ENCODE assay signal across 28 cellular contexts in genomic region chr19:39135701-39136100, GRCh38. TPM values are rescaled to one million over a fixed set of nuclear protein-coding genes. Genes with fewer than 3 reads are reported as not detected.
A peak's percentile ranks its signal among the peaks of the same experiment; 100 is the strongest.
DNase-seq lines count a peak whose midpoint lies in the region; ATAC-seq, FAIRE-seq and TF ChIP-seq lines count a peak whose summit lies in the region.
"Had no signal": no experiment of that assay in that cellular context is flagged by ENCODE, and none has a peak within 500 bp of the region (broad histone marks: within the 10 kb centered on the region; RNA-seq: fewer than 3 reads in every experiment).

No MANE protein-coding gene starts in this region.

- no peak overlapping the region for H2BK120ac ChIP-seq in H1 (replicated peaks; ENCODE audit: low read depth, low read length)

- H2BK5ac ChIP-seq in H1 (ENCODE audit: low read depth, low read length): peak overlapping the region; percentile 83

- H3K4ac ChIP-seq in H1 (replicated peaks; ENCODE audit: insufficient read length, low read depth, low read length): no peak overlapping the region

- H2AFZ ChIP-seq in GM23338 (no peak overlapping the region), H1 (ENCODE audit: low read length) (no peak overlapping the region)

- H3K9me3 Mint-ChIP-seq in GM23338 (no peaks in the 10 kb centered on the region), type B pancreatic cell (no peaks in the 10 kb centered on the region)
- H3K9me3 Mint-ChIP-seq: CD4-positive, alpha-beta T cell; HFFc6; IgD-negative memory B cell had no signal

- no peak for TF ChIP-seq POLR2A in H1 (IDR thresholded peaks at IDR 0.05; ENCODE audit: control extremely low read depth in 1 of 2, low read depth in 2 of 2, low read length in 2 of 2)

- H4K8ac ChIP-seq in H1 (ENCODE audit: extremely low read depth, insufficient read depth, low read length): no peak overlapping the region

- POLR2A ChIA-PET in H1 (lab: Charles Lee; ENCODE audit: partially characterized antibody): interaction anchor here (1.2 to 1.6 kb wide), 3 partner anchors 10 to 196 kb away, joined by 3 to 5 read pairs (median 4); partner anchors contain the start of gene PAK4

- no peaks in the 10 kb centered on the region for H3K36me3 Mint-ChIP-seq in GM23338 (ENCODE audit: low read depth)
- peaks cover 3% of the 10 kb centered on the region for H3K36me3 Mint-ChIP-seq in type B pancreatic cell

- TF ChIP-seq EP300 in H1 (IDR thresholded peaks at IDR 0.05; ENCODE audit: borderline replicate concordance in 1 of 2, low read depth in 2 of 2, low read length in 2 of 2): no peak

- no peaks in the 10 kb centered on the region; the same call in 1 of the 2 replicates for H3K23me2 ChIP-seq in H1 (ENCODE audit: low read depth, low read length)

- 0 out of 2 replicates have a peak overlapping the region, but pooled peaks have one; percentile 95 for H2BK15ac ChIP-seq in H1 (ENCODE audit: low read length)

- H4K91ac ChIP-seq in H1 (replicated peaks; ENCODE audit: insufficient read length, low read length): peak overlapping the region; percentile 78

- H3K4me1 Mint-ChIP-seq in GM23338 (peaks cover 92% of the 10 kb centered on the region), type B pancreatic cell (ENCODE audit: unreplicated experiment) (peaks cover 68% of the 10 kb centered on the region)

- H3K4me1 ChIP-seq in BLaER1: peaks cover 88% of the 10 kb centered on the region
- H3K4me1 ChIP-seq in GM23338 (ENCODE audit: insufficient read depth): peaks cover 76% of the 10 kb centered on the region
- peaks cover 20 to 62% (median 54%) of the 10 kb centered on the region in 4 experiments for H3K4me1 ChIP-seq in H1 (replicated peaks in 1 of 4; ENCODE audit: control insufficient read depth in 3 of 4, insufficient read depth in 4 of 4, low read length in 3 of 4)
- peaks cover 75% of the 10 kb centered on the region for H3K4me1 ChIP-seq in mucosa of stomach (ENCODE audit: control insufficient read depth, insufficient read depth, low read length)

- CTCF ChIA-PET in H1 (lab: Charles Lee; ENCODE audit: partially characterized antibody): interaction anchor here (0.6 to 2.3 kb wide), 7 partner anchors 9 to 777 kb away, joined by 3 to 7 read pairs (median 5); no protein-coding TSS in a partner anchor

- H2BK12ac ChIP-seq in H1 (ENCODE audit: low read depth, low read length): peak overlapping the region; percentile 80; the same call in 1 of the 2 replicates

- H2BK20ac ChIP-seq in H1 (ENCODE audit: low read length): peak overlapping the region; percentile 90; the same call in 1 of the 2 replicates

- H3F3A ChIP-seq in GM23338 (replicated peaks; ENCODE audit: low read depth): no peaks in the 10 kb centered on the region; the same call in 1 of the 2 replicates

- H3K9ac ChIP-seq in BLaER1 (no peak overlapping the region), H1 (replicated peaks in 1 of 4; ENCODE audit: extremely low read depth in 1 of 4, low read depth in 3 of 4, low read length in 3 of 4) (no peak overlapping the region), mucosa of stomach (ENCODE audit: low read length) (peak overlapping the region; percentile 18)
- H3K9ac ChIP-seq: KMS-11 had no signal

- peak overlapping the region; percentile 60; the same call in 1 of the 2 replicates for H3K18ac ChIP-seq in H1 (ENCODE audit: extremely low read depth, low read length)

- no peak overlapping the region for H3K56ac ChIP-seq in H1 (replicated peaks; ENCODE audit: insufficient read length, low read depth, low read length)

- H3K79me2 ChIP-seq in GM23338 (replicated peaks; ENCODE audit: insufficient read depth) (peaks cover 94% of the 10 kb centered on the region), H1 (ENCODE audit: control insufficient read depth in 1 of 2, insufficient read depth in 2 of 2, low read length in 2 of 2) (peaks cover 0 to 96% of the 10 kb centered on the region in 2 experiments; a peak in 2 of 4 replicates)

- H3K27me3 Mint-ChIP-seq in GM23338 (ENCODE audit: insufficient read depth, low read depth, poor library complexity) (peaks cover 12% of the 10 kb centered on the region), type B pancreatic cell (no peaks in the 10 kb centered on the region)
- H3K27me3 Mint-ChIP-seq: CD4-positive, alpha-beta T cell; IgD-negative memory B cell had no signal

- H3K27ac Mint-ChIP-seq in GM23338 (peak overlapping the region; percentile 79; the same call in 1 of the 2 replicates), type B pancreatic cell (no peak overlapping the region)
- H3K27ac Mint-ChIP-seq: CD4-positive, alpha-beta T cell; HFFc6; IgD-negative memory B cell had no signal

- H3K9me3 ChIP-seq in BLaER1 (no peaks in the 10 kb centered on the region), H1 (ENCODE audit: insufficient read depth in 2 of 2, low read depth in 1 of 2, low read length in 1 of 2) (no peaks in the 10 kb centered on the region), mucosa of stomach (ENCODE audit: control insufficient read depth, low read length) (no peaks in the 10 kb centered on the region)
- H3K9me3 ChIP-seq: SJSA1 had no signal

- H3K4me3 ChIP-seq in BLaER1 (no peak overlapping the region), GM23338 (no peak overlapping the region), H1 (ENCODE audit: extremely low read depth in 1 of 4, insufficient read depth in 2 of 4, low read depth in 3 of 4, low read length in 4 of 4) (no peak overlapping the region), mucosa of stomach (ENCODE audit: low read length) (no peak overlapping the region)
- H3K4me3 ChIP-seq: GM12878, SJSA1 had no signal

- H3K14ac ChIP-seq in H1 (ENCODE audit: insufficient read length): no peak overlapping the region

- H3K23ac ChIP-seq in H1 (ENCODE audit: insufficient read length): no peak overlapping the region

- H3K27ac ChIP-seq in BLaER1: no peak overlapping the region
- no peak overlapping the region for H3K27ac ChIP-seq in GM23338 (ENCODE audit: low read depth)
- no peak overlapping the region for H3K27ac ChIP-seq in H1 (ENCODE audit: low read depth, low read length)
- H3K27ac ChIP-seq: HL-60, KMS-11, SJSA1 had no signal

- H3K4me3 Mint-ChIP-seq in GM23338 (no peak overlapping the region), type B pancreatic cell (no peak overlapping the region)
- H3K4me3 Mint-ChIP-seq: CD4-positive, alpha-beta T cell; HFFc6; IgD-negative memory B cell had no signal

- DNase-seq in GM23338 (ENCODE audit: low spot score) (no peak), H1 (ENCODE audit: low read depth in 1 of 2, low spot score in 2 of 2) (no peak), type B pancreatic cell (ENCODE audit: extremely low spot score, unreplicated experiment) (no peak)
- DNase-seq: CD4-positive, alpha-beta T cell; HFFc6; NCI-H1048; NCI-H1417; NCI-H1694; NCI-H2029 treated with DMSO at 0.1 percent for 48 hours; NCI-H2171; NCI-H524; NCI-H748 treated with DMSO at 0.1 percent for 48 hours; NK-92 treated with Interleukin-12 subunit alpha and Interleukin-12 subunit beta, amount 100 ng/mL, for 24 hours; PC-3; T-helper 1 cell had no signal

- H3K79me1 ChIP-seq in H1 (ENCODE audit: low read depth, low read length): peaks cover 37% of the 10 kb centered on the region

- H4K5ac ChIP-seq in H1 (ENCODE audit: insufficient read length, low read depth, low read length): no peak overlapping the region

- ATAC-seq in GM23338: no peak
- no peak for ATAC-seq in GM18870 (IDR thresholded peaks at IDR 0.05; ENCODE audit: unreplicated experiment)
- no peak for ATAC-seq in GM19467 (IDR thresholded peaks at IDR 0.05; ENCODE audit: unreplicated experiment)
- no peak for ATAC-seq in HG02763 (IDR thresholded peaks at IDR 0.05; ENCODE audit: unreplicated experiment)
- ATAC-seq: GM12878, PC-3 had no signal

- no peaks in the 10 kb centered on the region for H3K27me3 ChIP-seq in BLaER1
- no peaks in the 10 kb centered on the region for H3K27me3 ChIP-seq in GM23338 (ENCODE audit: insufficient read depth)
- H3K27me3 ChIP-seq in H1 (replicated peaks in 1 of 4; ENCODE audit: control insufficient read depth in 3 of 4, extremely low read depth in 1 of 4, insufficient read depth in 3 of 4, low read length in 3 of 4): no peaks in the 10 kb centered on the region
- no peaks in the 10 kb centered on the region for H3K27me3 ChIP-seq in mucosa of stomach (ENCODE audit: control insufficient read depth, insufficient read depth, low read length)
- H3K27me3 ChIP-seq: SJSA1 had no signal

- H3K9me2 ChIP-seq in GM23338 (ENCODE audit: insufficient read depth): no peaks in the 10 kb centered on the region

- WGBS in H1 (ENCODE audit: extremely low coverage in 1 of 2, insufficient coverage in 1 of 2, insufficient read length in 1 of 2, insufficient replicate concordance in 2 of 2, low coverage in 1 of 2, low lambda C conversion rate in 2 of 2, missing lambda C conversion rate in 1 of 2), 2 experiments: 70% methylated on average over 4 of the region's 13 CpGs; no CpG with 5 or more reads in 1 of the 2 experiments

- FAIRE-seq in H1 (lab: Jason Lieb, UNC): no peak
- FAIRE-seq: G401.6, GM12878, H54 had no signal

- H2AK5ac ChIP-seq in H1 (ENCODE audit: low read depth, low read length): peak overlapping the region; percentile 90; the same call in 1 of the 2 replicates

- TF ChIP-seq RAD21 in H1 (IDR thresholded peaks at IDR 0.05 in 1 of 2, conservative IDR thresholded peaks at IDR 0.05 in 1 of 2; ENCODE audit: low read depth in 2 of 2, low read length in 2 of 2): no peak

- H3K4me2 ChIP-seq in BLaER1 (peak overlapping the region; percentile 39; the same call in 1 of the 2 replicates), GM23338 (peak overlapping the region; percentile 62; the same call in 1 of the 2 replicates), H1 (ENCODE audit: insufficient read depth in 1 of 2, low read depth in 2 of 2, low read length in 2 of 2) (peak overlapping the region in 1 of 2 experiments; percentile 20; a peak in 2 of 4 replicates)
- H3K4me2 ChIP-seq: KMS-11 had no signal

- H4K20me1 ChIP-seq in BLaER1 (peaks cover 100% of the 10 kb centered on the region), GM23338 (replicated peaks; ENCODE audit: insufficient read depth) (peaks cover 12% of the 10 kb centered on the region; the same call in 1 of the 2 replicates), H1 (replicated peaks in 1 of 2; ENCODE audit: control insufficient read depth in 1 of 2, insufficient read depth in 2 of 2, low read length in 2 of 2) (peaks cover 8 to 18% of the 10 kb centered on the region in 2 experiments)

- peaks cover 12% of the 10 kb centered on the region; the same call in 1 of the 2 replicates for H3K36me3 ChIP-seq in BLaER1
- no peaks in the 10 kb centered on the region for H3K36me3 ChIP-seq in GM23338 (ENCODE audit: insufficient read depth)
- no peaks in the 10 kb centered on the region for H3K36me3 ChIP-seq in H1 (ENCODE audit: control insufficient read depth in 2 of 4, insufficient read depth in 4 of 4, low read length in 3 of 4)
- H3K36me3 ChIP-seq in mucosa of stomach (ENCODE audit: control insufficient read depth, insufficient read depth, low read length): no peaks in the 10 kb centered on the region
- H3K36me3 ChIP-seq: SJSA1 had no signal

- TF ChIP-seq CTCF in GM23338 (conservative IDR thresholded peaks at IDR 0.05; ENCODE audit: low read depth in 2 of 2): no peak
- TF ChIP-seq CTCF in H1 (IDR thresholded peaks at IDR 0.05; ENCODE audit: control extremely low read depth in 1 of 3, insufficient read depth in 1 of 3, low read depth in 1 of 3, low read length in 3 of 3): no peak
- TF ChIP-seq CTCF in type B pancreatic cell (conservative IDR thresholded peaks at IDR 0.05): no peak

RNA-seq across cellular contexts. Expression of gene PAK4, which starts 10.1 kb away (rescaled TPM):
- 31.7 and 35.4 TPM in 2 replicates for total RNA-seq in GM23338 (2014; rRNA removed; shearing (Covaris generic))
- polyA plus RNA-seq in GM23338 (2016; fragmentation: Nextera tagmentation; extraction: Ambion mirVana): 28.3 and 28.7 TPM in 2 replicates
- total RNA-seq in H1 (2021; fragmentation: NEBNext Ultra II Directional; extraction: Animal tissue kit (Norgen Biotek cat#: 25700)): 64.4 and 67.6 TPM in 2 replicates
- polyA plus RNA-seq in H1 (2011; rRNA removed): 50.7 and 107 TPM in 2 replicates
- polyA plus RNA-seq in H1 (2011; cell fraction: cytosol; rRNA removed): 55.5 TPM
- polyA plus RNA-seq in H1 (2011; cell fraction: nucleus; rRNA removed): 89.7 TPM
- polyA plus RNA-seq in H1 (2012, experiment 1 of 2): 40.5 to 57.3 TPM (median 53.1 TPM) in 4 replicates
- 64.2 TPM for polyA plus RNA-seq in H1 (2012, experiment 2 of 2)
- 47.5 TPM for polyA plus RNA-seq in H1 (2013, experiment 1 of 2)
- polyA plus RNA-seq in H1 (2013, experiment 2 of 2): 47.5 TPM
- polyA minus RNA-seq in H1 (2011; rRNA and poly(A)+ RNA removed): 17.7 and 25.9 TPM in 2 replicates
- 39.9 TPM for polyA minus RNA-seq in H1 (2011; cell fraction: cytosol; rRNA and poly(A)+ RNA removed)
- 22.8 TPM for polyA minus RNA-seq in H1 (2011; cell fraction: nucleus; rRNA and poly(A)+ RNA removed)
- 52.1 and 64.3 TPM in 2 replicates for total RNA-seq in type B pancreatic cell (ENCODE audit: low replicate concordance)

RNA-seq across cellular contexts. Expression of gene ACP7, which starts 51.5 kb away (rescaled TPM):
- total RNA-seq in GM23338 (2014; rRNA removed; shearing (Covaris generic)): 0.45 and 0.97 TPM in 2 replicates
- 0.26 and 0.27 TPM in 2 replicates for polyA plus RNA-seq in GM23338 (2016; fragmentation: Nextera tagmentation; extraction: Ambion mirVana)
- 0.50 and 0.98 TPM in 2 replicates for total RNA-seq in H1 (2021; fragmentation: NEBNext Ultra II Directional; extraction: Animal tissue kit (Norgen Biotek cat#: 25700))
- polyA plus RNA-seq in H1 (2011; rRNA removed): 0.27 and 0.58 TPM in 2 replicates
- polyA plus RNA-seq in H1 (2011; cell fraction: cytosol; rRNA removed): 0.36 TPM
- polyA plus RNA-seq in H1 (2011; cell fraction: nucleus; rRNA removed): 0.83 TPM
- polyA plus RNA-seq in H1 (2012, experiment 1 of 2): 0.55 to 0.78 TPM (median 0.67 TPM) in 4 replicates
- 0.45 TPM for polyA plus RNA-seq in H1 (2012, experiment 2 of 2)
- polyA plus RNA-seq in H1 (2013, experiment 1 of 2): 0.30 TPM
- polyA plus RNA-seq in H1 (2013, experiment 2 of 2): 0.29 TPM
- 0.19 and 0.76 TPM in 2 replicates for polyA minus RNA-seq in H1 (2011; rRNA and poly(A)+ RNA removed)
- not detected for polyA minus RNA-seq in H1 (2011; cell fraction: cytosol; rRNA and poly(A)+ RNA removed)
- polyA minus RNA-seq in H1 (2011; cell fraction: nucleus; rRNA and poly(A)+ RNA removed): 0.70 TPM
- 0.29 and 0.31 TPM in 2 replicates for total RNA-seq in type B pancreatic cell (ENCODE audit: low replicate concordance)
- total RNA-seq: CD4-positive, alpha-beta T cell; GM12878; HFFc6; SJSA1 had no signal
- polyA plus RNA-seq: BJ, GM12878, IgD-negative memory B cell had no signal
